Comparison of ENCODE assay signal across 20 cellular contexts in genomic region chr1:183869230-183869629, GRCh38.
DNase-seq lines count a peak whose midpoint lies in the region; ATAC-seq and TF ChIP-seq lines count a peak whose summit lies in the region.
"Had no signal": no experiment of that assay in that cellular context is flagged by ENCODE, and none has a peak within 500 bp of the region (broad histone marks: within the 10 kb centered on the region; RNA-seq: fewer than 3 reads in every experiment).

No MANE protein-coding gene starts in this region.

- H3K36me3 Mint-ChIP-seq in chondrocyte (ENCODE audit: low read depth) = peaks cover under 1% of the 10 kb centered on the region
- H3K36me3 Mint-ChIP-seq: CD8-positive, alpha-beta T cell had no signal

- H2BK15ac ChIP-seq in mesenchymal stem cell (ENCODE audit: low read depth, poor library complexity, severe bottlenecking) = no peak overlapping the region

- H3K36me3 ChIP-seq in GM23248 (ENCODE audit: low read depth) = no peaks in the 10 kb centered on the region
- peaks cover 7 to 28% of the 10 kb centered on the region in 2 experiments for H3K36me3 ChIP-seq in mesenchymal stem cell (ENCODE audit: control insufficient read depth in 1 of 2, insufficient read depth in 2 of 2, low read depth in 1 of 2, low read length in 2 of 2)
- H3K36me3 ChIP-seq in subcutaneous abdominal adipose tissue (ENCODE audit: control insufficient read depth in 5 of 5, insufficient read depth in 5 of 5, low read length in 5 of 5) = peaks cover 4 to 16% (median 11%) of the 10 kb centered on the region in 5 donors

- in situ Hi-C loops in GM23248 (cut with MboI) = no loop called here

- no peak overlapping the region for H3K4ac ChIP-seq in mesenchymal stem cell (ENCODE audit: low read depth in 1 of 2, low read length in 2 of 2)

- no peak for TF ChIP-seq CTCF in chondrocyte (IDR thresholded peaks at IDR 0.05)

- no peaks in the 10 kb centered on the region for H3K27me3 Mint-ChIP-seq in chondrocyte (ENCODE audit: low read depth)

- H3K9me2 ChIP-seq in GM23248 (ENCODE audit: insufficient read depth) = no peaks in the 10 kb centered on the region

- peaks cover 19% of the 10 kb centered on the region for H3K4me1 Mint-ChIP-seq in chondrocyte (ENCODE audit: low read depth)
- H3K4me1 Mint-ChIP-seq: B cell had no signal

- H4K8ac ChIP-seq in mesenchymal stem cell (ENCODE audit: low read length) = no peak overlapping the region

- no peak overlapping the region for H3K23ac ChIP-seq in mesenchymal stem cell (ENCODE audit: low read length in 2 of 2)

- H3K9me3 ChIP-seq in GM23248 (ENCODE audit: low read depth) (no peaks in the 10 kb centered on the region), mesenchymal stem cell (ENCODE audit: control insufficient read depth, low read length) (no peaks in the 10 kb centered on the region), subcutaneous abdominal adipose tissue (ENCODE audit: control insufficient read depth in 5 of 5, low read length in 5 of 5) (no peaks in the 10 kb centered on the region)

- peaks cover 27% of the 10 kb centered on the region for H3F3A ChIP-seq in GM23248 (ENCODE audit: insufficient read depth)

- no peak overlapping the region for H2BK5ac ChIP-seq in mesenchymal stem cell (ENCODE audit: low read depth, low read length, poor library complexity, severe bottlenecking)

- no peak overlapping the region for H2AK5ac ChIP-seq in mesenchymal stem cell (ENCODE audit: low read length, severe bottlenecking)

- H3K27ac ChIP-seq in GM23248 (0 out of 2 replicates have a peak overlapping the region, but pooled peaks have one; percentile 83), mesenchymal stem cell (ENCODE audit: low read length, poor library complexity, severe bottlenecking) (no peak overlapping the region), subcutaneous abdominal adipose tissue (ENCODE audit: low read depth, low read length) (peak overlapping the region; percentile 89)
- H3K27ac ChIP-seq: HL-60 had no signal

- peak overlapping the region; percentile 0 for H3K27ac Mint-ChIP-seq in chondrocyte (ENCODE audit: unreplicated experiment)
- H3K27ac Mint-ChIP-seq: B cell; CD8-positive, alpha-beta T cell had no signal

- H4K20me1 ChIP-seq in GM23248 (ENCODE audit: insufficient read depth) = no peaks in the 10 kb centered on the region

- H3K27me3 ChIP-seq in GM23248 (replicated peaks; ENCODE audit: insufficient read depth) = no peaks in the 10 kb centered on the region
- no peaks in the 10 kb centered on the region for H3K27me3 ChIP-seq in mesenchymal stem cell (ENCODE audit: control insufficient read depth in 1 of 2, insufficient read depth in 1 of 2, low read length in 2 of 2)
- H3K27me3 ChIP-seq in subcutaneous abdominal adipose tissue (ENCODE audit: control insufficient read depth in 5 of 5, insufficient read depth in 4 of 5, low read length in 5 of 5) = no peaks in the 10 kb centered on the region

- 76 to 80% methylated on average over 3 of the region's 3 CpGs for WGBS in GM23248 (ENCODE audit: low coverage in 1 of 2, low lambda C conversion rate in 2 of 2, missing lambda C conversion rate in 2 of 2), 2 experiments
- WGBS in mesenchymal stem cell = 98% methylated on average over 3 of the region's 3 CpGs

- H3K4me3 Mint-ChIP-seq in chondrocyte (ENCODE audit: unreplicated experiment) = no peak overlapping the region
- H3K4me3 Mint-ChIP-seq: B cell; CD8-positive, alpha-beta T cell had no signal

- no peak overlapping the region for H3K18ac ChIP-seq in mesenchymal stem cell (ENCODE audit: low read depth in 1 of 2, low read length in 2 of 2)

- H2AFZ ChIP-seq in GM23248 = no peak overlapping the region
- no peak overlapping the region for H2AFZ ChIP-seq in mesenchymal stem cell (ENCODE audit: low read depth, low read length)

- H3K79me1 ChIP-seq in mesenchymal stem cell (replicated peaks; ENCODE audit: low read length, poor library complexity, severe bottlenecking) = peaks cover 16% of the 10 kb centered on the region

- H3K79me2 ChIP-seq in GM23248 (ENCODE audit: insufficient read depth) = no peaks in the 10 kb centered on the region

- H2BK12ac ChIP-seq in mesenchymal stem cell (ENCODE audit: low read length in 2 of 2) = no peak overlapping the region

- no peak overlapping the region for H3K4me2 ChIP-seq in GM23248 (ENCODE audit: unreplicated experiment)
- H3K4me2 ChIP-seq in mesenchymal stem cell (ENCODE audit: low read length, poor library complexity, severe bottlenecking) = no peak overlapping the region

- no peak overlapping the region for H3K14ac ChIP-seq in mesenchymal stem cell (ENCODE audit: low read length in 2 of 2)

- H4K91ac ChIP-seq in mesenchymal stem cell (ENCODE audit: low read length) = no peak overlapping the region

- no peak overlapping the region for H2BK120ac ChIP-seq in mesenchymal stem cell (ENCODE audit: low read depth, low read length)

- peaks cover 38% of the 10 kb centered on the region for H3K4me1 ChIP-seq in GM23248 (ENCODE audit: insufficient read depth)
- peaks cover 2% of the 10 kb centered on the region for H3K4me1 ChIP-seq in mesenchymal stem cell (ENCODE audit: control insufficient read depth, insufficient read depth, low read depth, low read length)
- H3K4me1 ChIP-seq in subcutaneous abdominal adipose tissue (ENCODE audit: control insufficient read depth in 5 of 5, insufficient read depth in 5 of 5, low read length in 5 of 5) = peaks cover 6 to 54% (median 45%) of the 10 kb centered on the region in 5 donors

- H3K9ac ChIP-seq in GM23248 (no peak overlapping the region), mesenchymal stem cell (ENCODE audit: low read length) (peak overlapping the region; percentile 9), subcutaneous abdominal adipose tissue (ENCODE audit: low read length in 5 of 5) (no peak overlapping the region)

- H3K9me3 Mint-ChIP-seq in chondrocyte (ENCODE audit: low read depth) = no peaks in the 10 kb centered on the region
- H3K9me3 Mint-ChIP-seq: CD8-positive, alpha-beta T cell had no signal

- no peak overlapping the region for H3K4me3 ChIP-seq in GM23248
- no peak overlapping the region for H3K4me3 ChIP-seq in mesenchymal stem cell (ENCODE audit: insufficient read depth in 1 of 2, low read depth in 1 of 2, low read length in 2 of 2)
- H3K4me3 ChIP-seq in subcutaneous abdominal adipose tissue (ENCODE audit: low read depth in 1 of 5, low read length in 5 of 5) = no peak overlapping the region

- DNase-seq in GM23248 (no peak), chondrocyte (ENCODE audit: low spot score) (no peak), mesenchymal stem cell (no peak), NOMO-1 treated with DMSO at 0.1 percent for 48 hours (lab: John Stamatoyannopoulos, UW; ENCODE audit: unreplicated experiment) (no peak), A172 (ENCODE audit: low spot score) (no peak), NOMO-1 treated with dmso at 0.1 percent for 144 hours (lab: John Stamatoyannopoulos, UW; ENCODE audit: unreplicated experiment) (no peak)
- DNase-seq: ACHN; CD8-positive, alpha-beta T cell; DND-41; GDM1; MV-4-11; NCI-H1694; NCI-H2107; NCI-H345 had no signal

- no peak for ATAC-seq in HG03108 (IDR thresholded peaks at IDR 0.05; ENCODE audit: unreplicated experiment)
- ATAC-seq: CD8-positive, alpha-beta T cell; Panc1; Right ventricle myocardium inferior had no signal
